ENCODE assay signal across 30 cellular contexts in genomic region chr3:59957150-59957549, GRCh38.
"Had no signal": no experiment of that assay in that cellular context is flagged by ENCODE, and none has a peak within 500 bp of the region (broad histone marks: within the 10 kb centered on the region; RNA-seq: fewer than 3 reads in every experiment).

No MANE protein-coding gene starts in this region.

- H3K27ac Mint-ChIP-seq: activated B cell treated with CpG ODN at 0.5 μM for 24 hours; activated CD8-positive, alpha-beta T cell treated with anti-CD3 and anti-CD28 coated beads for 36 hours; activated naive CD8-positive, alpha-beta T cell treated with anti-CD3 and anti-CD28 coated beads for 36 hours; activated naive CD8-positive, alpha-beta T cell treated with anti-CD3 and anti-CD28 coated beads, Interleukin-2, amount 50 U/mL, for 24 hours; endodermal cell; T-helper 17 cell; T-helper 2 cell treated with Interferon-gamma antibody and Interleukin-4, amounts not matched to agents 5 μg/mL and 100 μg/mL, for 36 hours had no signal

- H3K27me3 ChIP-seq: adrenal gland, body of pancreas, colonic mucosa had no signal

- H3K27me3 Mint-ChIP-seq: activated CD8-positive, alpha-beta T cell treated with anti-CD3 and anti-CD28 coated beads for 36 hours; activated naive CD8-positive, alpha-beta T cell treated with anti-CD3 and anti-CD28 coated beads for 36 hours; activated naive CD8-positive, alpha-beta T cell treated with anti-CD3 and anti-CD28 coated beads, Interleukin-2, amount 50 U/mL, for 24 hours; T-helper 17 cell had no signal

- ATAC-seq: activated CD4-positive, CD25-positive, alpha-beta regulatory T cell treated with anti-CD3 and anti-CD28 coated beads, Interleukin-2, amount 50 U/mL, for 24 hours; activated CD8-positive, alpha-beta T cell treated with anti-CD3 and anti-CD28 coated beads for 36 hours; activated naive CD8-positive, alpha-beta T cell treated with anti-CD3 and anti-CD28 coated beads, Interleukin-2, amount 50 U/mL, for 24 hours; body of pancreas; esophagus mucosa; T-helper 17 cell had no signal

- H3K4me3 Mint-ChIP-seq: activated B cell treated with CpG ODN at 0.5 μM for 24 hours; activated CD8-positive, alpha-beta T cell treated with anti-CD3 and anti-CD28 coated beads for 36 hours; activated naive CD8-positive, alpha-beta T cell treated with anti-CD3 and anti-CD28 coated beads for 36 hours; activated naive CD8-positive, alpha-beta T cell treated with anti-CD3 and anti-CD28 coated beads, Interleukin-2, amount 50 U/mL, for 24 hours; endodermal cell; T-helper 17 cell; T-helper 2 cell treated with Interferon-gamma antibody and Interleukin-4, amounts not matched to agents 5 μg/mL and 100 μg/mL, for 36 hours had no signal

- DNase-seq: activated B cell treated with CpG ODN at 0.5 μM for 24 hours; activated CD4-positive, alpha-beta T cell treated with anti-CD3 and anti-CD28 coated beads for 48 hours; activated CD4-positive, alpha-beta T cell treated with anti-CD3 and anti-CD28 coated beads, Interleukin-2, amount 50 U/mL, for 1 hour; activated CD4-positive, alpha-beta T cell treated with anti-CD3 and anti-CD28 coated beads, Interleukin-2, amount 50 U/mL, for 48 hours; activated CD8-positive, alpha-beta memory T cell treated with anti-CD3 and anti-CD28 coated beads for 24 hours; activated CD8-positive, alpha-beta T cell treated with anti-CD3 and anti-CD28 coated beads for 36 hours; activated gamma-delta T cell; activated naive CD4-positive, alpha-beta T cell; activated naive CD4-positive, alpha-beta T cell treated with anti-CD3 and anti-CD28 coated beads, Interleukin-2, amount 50 U/mL, for 16 hours; activated naive CD8-positive, alpha-beta T cell treated with anti-CD3 and anti-CD28 coated beads for 36 hours; activated naive CD8-positive, alpha-beta T cell treated with anti-CD3 and anti-CD28 coated beads, Interleukin-2, amount 50 U/mL, for 24 hours; activated T-cell treated with anti-CD3 and anti-CD28 coated beads, Interleukin-2, amount 50 U/mL, for 48 hours; adrenal gland; amygdala; aorta; body of pancreas; caudate nucleus; cerebellar nuclear complex; colonic mucosa; effector CD8-positive, alpha-beta T cell; endodermal cell; foreskin fibroblast; head of caudate nucleus; T-helper 1 cell; T-helper 17 cell; T1000; WERI-Rb-1 had no signal

- H3K9me3 Mint-ChIP-seq: activated B cell treated with CpG ODN at 0.5 μM for 24 hours had no signal

- H3K36me3 ChIP-seq: adrenal gland, colonic mucosa, WERI-Rb-1 had no signal

- H3K4me1 ChIP-seq: adrenal gland, body of pancreas, colonic mucosa had no signal

- H3K4me1 Mint-ChIP-seq: activated B cell treated with CpG ODN at 0.5 μM for 24 hours, T-helper 17 cell had no signal

- H3K4me3 ChIP-seq: adrenal gland, body of pancreas, colonic mucosa had no signal

- H3K27ac ChIP-seq: adrenal gland, body of pancreas, colonic mucosa, WERI-Rb-1 had no signal

- H3K9me3 ChIP-seq: adrenal gland, body of pancreas, colonic mucosa had no signal
